In genomic region chr18:58892536-58892935, GRCh38 we compare ENCODE assay signal across 22 cellular contexts. TPM values are rescaled to one million over a fixed set of nuclear protein-coding genes. Genes with fewer than 3 reads are reported as not detected.
A peak's percentile ranks its signal among the peaks of the same experiment; 100 is the strongest.
DNase-seq lines count a peak whose midpoint lies in the region; ATAC-seq, FAIRE-seq and TF ChIP-seq lines count a peak whose summit lies in the region.
"Had no signal": no experiment of that assay in that cellular context is flagged by ENCODE, and none has a peak within 500 bp of the region (broad histone marks: within the 10 kb centered on the region; RNA-seq: fewer than 3 reads in every experiment).

No MANE protein-coding gene starts in this region.

- WGBS in testis, 2 donors = 71% methylated on average over 6 of the region's 6 CpGs

- TF ChIP-seq POLR2A in testis (IDR thresholded peaks at IDR 0.05) = no peak

- peaks cover 27% of the 10 kb centered on the region for H3K36me3 ChIP-seq in OCI-LY1 (ENCODE audit: insufficient read depth, low read length)
- H3K36me3 ChIP-seq in lower lobe of right lung = no peaks in the 10 kb centered on the region
- H3K36me3 ChIP-seq in testis (ENCODE audit: low read depth, missing control alignments) = no peaks in the 10 kb centered on the region
- H3K36me3 ChIP-seq: BLaER1 treated with 17β-estradiol and CSF1 and Interleukin-3, amounts not matched to agents 10 nM and 100 nM; colonic mucosa had no signal

- H2AFZ ChIP-seq in OCI-LY1 (ENCODE audit: low read length) = no peak overlapping the region

- peaks cover 20% of the 10 kb centered on the region for H3F3A ChIP-seq in OCI-LY1 (ENCODE audit: insufficient read depth, low read length)

- no peaks in the 10 kb centered on the region for H3K27me3 Mint-ChIP-seq in brain
- H3K27me3 Mint-ChIP-seq: memory B cell; natural killer cell treated with Interleukin-12 subunit alpha and Interleukin-12 subunit beta and Interleukin-15 and Interleukin-18, amount 100 ng/mL, for 72 hours had no signal

- peaks cover 13% of the 10 kb centered on the region for H3K79me2 ChIP-seq in OCI-LY1 (ENCODE audit: insufficient read depth, low read length)

- H3K9me3 Mint-ChIP-seq in brain = no peaks in the 10 kb centered on the region
- H3K9me3 Mint-ChIP-seq: natural killer cell treated with Interleukin-12 subunit alpha and Interleukin-12 subunit beta and Interleukin-15 and Interleukin-18, amount 100 ng/mL, for 72 hours had no signal

- ATAC-seq in lower lobe of right lung (no peak), foreskin keratinocyte (no peak)
- ATAC-seq: natural killer cell treated with Interleukin-12 subunit alpha and Interleukin-12 subunit beta and Interleukin-15 and Interleukin-18, amount 100 ng/mL, for 72 hours had no signal

- H3K9me3 ChIP-seq in OCI-LY1 (ENCODE audit: low read length) (no peaks in the 10 kb centered on the region), lower lobe of right lung (no peaks in the 10 kb centered on the region), testis (no peaks in the 10 kb centered on the region)
- H3K9me3 ChIP-seq: BLaER1 treated with 17β-estradiol and CSF1 and Interleukin-3, amounts not matched to agents 10 nM and 100 nM; colonic mucosa had no signal

- no peaks in the 10 kb centered on the region for H3K9me2 ChIP-seq in OCI-LY1 (ENCODE audit: low read depth, low read length)

- peak overlapping the region; percentile 28 for H3K27ac ChIP-seq in OCI-LY1 (ENCODE audit: low read depth, low read length, poor library complexity, severe bottlenecking)
- no peak overlapping the region for H3K27ac ChIP-seq in lower lobe of right lung
- peak overlapping the region in 1 of 2 donors; percentile 13 for H3K27ac ChIP-seq in testis
- no peak overlapping the region for H3K27ac ChIP-seq in foreskin keratinocyte
- H3K27ac ChIP-seq: BLaER1 treated with 17β-estradiol and CSF1 and Interleukin-3, amounts not matched to agents 10 nM and 100 nM; colonic mucosa had no signal

- DNase-seq in lower lobe of right lung (no peak), testis (peak; percentile 9), RCC 7860 (ENCODE audit: low spot score) (no peak), iPS-NIHi11 (ENCODE audit: low spot score) (no peak), foreskin keratinocyte (no peak)
- no peak for DNase-seq in activated CD4-positive, alpha-beta T cell treated with anti-CD3 and anti-CD28 coated beads for 48 hours
- DNase-seq: activated CD4-positive, alpha-beta T cell treated with anti-CD3 and anti-CD28 coated beads, Interleukin-2, amount 50 U/mL, for 1 hour; activated naive CD4-positive, alpha-beta T cell; colonic mucosa; DMS 273 treated with DMSO at 0.1 percent for 48 hours; GF-D8; NCI-H1092; NCI-H526 treated with DMSO at 0.1 percent for 48 hours; retina; stimulated activated CD4-positive, alpha-beta T cell treated with anti-CD3 and anti-CD28 coated beads, Interleukin-12 subunit alpha, Interleukin-12 subunit beta, amount 100 ng/mL, for 4 hours had no signal

- no peaks in the 10 kb centered on the region for H4K20me1 ChIP-seq in OCI-LY1 (ENCODE audit: insufficient read depth, low read length)

- H3K4me3 ChIP-seq in OCI-LY1 (ENCODE audit: low read depth, low read length, poor library complexity, severe bottlenecking) = no peak overlapping the region
- peak overlapping the region; percentile 17 for H3K4me3 ChIP-seq in lower lobe of right lung
- H3K4me3 ChIP-seq in testis = no peak overlapping the region
- H3K4me3 ChIP-seq: BLaER1 treated with 17β-estradiol and CSF1 and Interleukin-3, amounts not matched to agents 10 nM and 100 nM; colonic mucosa had no signal

- TF ChIP-seq CTCF in OCI-LY1 (IDR thresholded peaks at IDR 0.05; ENCODE audit: low read length) (no peak), brain (conservative IDR thresholded peaks at IDR 0.05) (no peak), lower lobe of right lung (IDR thresholded peaks at IDR 0.05) (no peak), testis (IDR thresholded peaks at IDR 0.05) (no peak), foreskin keratinocyte (conservative IDR thresholded peaks at IDR 0.05) (no peak)

- FAIRE-seq in RCC 7860 (lab: Jason Lieb, UNC) = no peak
- FAIRE-seq: GM12891, TTC549 had no signal

- H3K4me1 ChIP-seq in OCI-LY1 (ENCODE audit: insufficient read depth, low read length, severe bottlenecking) (peaks cover 65% of the 10 kb centered on the region), lower lobe of right lung (peaks cover 40% of the 10 kb centered on the region), testis (peaks cover 10% of the 10 kb centered on the region), foreskin keratinocyte (no peaks in the 10 kb centered on the region)
- H3K4me1 ChIP-seq: colonic mucosa had no signal

- H3K27me3 ChIP-seq in OCI-LY1 (ENCODE audit: insufficient read depth, low read length) (no peaks in the 10 kb centered on the region), lower lobe of right lung (ENCODE audit: low read depth) (no peaks in the 10 kb centered on the region), testis (no peaks in the 10 kb centered on the region), foreskin keratinocyte (no peaks in the 10 kb centered on the region)
- H3K27me3 ChIP-seq: colonic mucosa had no signal

- peak overlapping the region in 2 of 5 experiments; percentile 1 to 18 for H3K4me3 Mint-ChIP-seq in brain
- H3K4me3 Mint-ChIP-seq: memory B cell; natural killer cell treated with Interleukin-12 subunit alpha and Interleukin-12 subunit beta and Interleukin-15 and Interleukin-18, amount 100 ng/mL, for 72 hours had no signal

- peaks cover 71% of the 10 kb centered on the region for H3K4me1 Mint-ChIP-seq in brain

- H3K36me3 Mint-ChIP-seq in brain = peaks cover 77% of the 10 kb centered on the region
- H3K36me3 Mint-ChIP-seq: natural killer cell treated with Interleukin-12 subunit alpha and Interleukin-12 subunit beta and Interleukin-15 and Interleukin-18, amount 100 ng/mL, for 72 hours had no signal

- H3K9ac ChIP-seq in OCI-LY1 (ENCODE audit: low read length) = no peak overlapping the region
- H3K9ac ChIP-seq: BLaER1 treated with 17β-estradiol and CSF1 and Interleukin-3, amounts not matched to agents 10 nM and 100 nM had no signal

- H3K27ac Mint-ChIP-seq in brain = peak overlapping the region; percentile 27 to 91 (median 88)
- H3K27ac Mint-ChIP-seq: natural killer cell treated with Interleukin-12 subunit alpha and Interleukin-12 subunit beta and Interleukin-15 and Interleukin-18, amount 100 ng/mL, for 72 hours had no signal

- no peak overlapping the region for H3K4me2 ChIP-seq in OCI-LY1 (ENCODE audit: low read length)

- intact Hi-C loops in lower lobe of right lung (cut with DNase I) (no loop called here), testis (cut with DNase I; ENCODE audit: low total_unique reads) (no loop called here)

RNA-seq across cellular contexts. Expression of gene ZNF532, which starts 27.9 kb away (rescaled TPM):
- polyA plus RNA-seq in brain (ENCODE audit: insufficient read depth, low read depth, low replicate concordance) = 51.6 TPM
- total RNA-seq in lower lobe of right lung = 54.0 TPM
- total RNA-seq in testis = 100 to 1,000 TPM; 122 to 131 TPM
- 64.0 TPM for polyA plus RNA-seq in testis (ENCODE audit: insufficient read depth, low read depth, low replicate concordance)
- total RNA-seq in foreskin keratinocyte = 46.6 and 59.7 TPM in 2 replicates
- polyA plus RNA-seq in foreskin keratinocyte = 7.8 and 8.0 TPM in 2 replicates
